In genomic region chr1:244759158-244759557, GRCh38 we compare ENCODE assay signal across 20 cellular contexts.
A peak's percentile ranks its signal among the peaks of the same experiment; 100 is the strongest.
DNase-seq lines count a peak whose midpoint lies in the region; ATAC-seq, FAIRE-seq and TF ChIP-seq lines count a peak whose summit lies in the region.
"Had no signal": no experiment of that assay in that cellular context is flagged by ENCODE, and none has a peak within 500 bp of the region (broad histone marks: within the 10 kb centered on the region; RNA-seq: fewer than 3 reads in every experiment).

No MANE protein-coding gene starts in this region.

- no CpG with 5 or more reads among the region's 8 CpGs for WGBS in H9 (ENCODE audit: extremely low coverage, insufficient read length, low lambda C conversion rate)
- WGBS in K562 (ENCODE audit: insufficient coverage, low coverage, missing lambda C conversion rate), result under 1% methylated on average over 8 of the region's 8 CpGs
- 35 to 73% (median 64%) methylated on average over 8 of the region's 8 CpGs for WGBS in stomach, 5 donors

- H3K9me3 Mint-ChIP-seq in H9, result peaks cover 2 to 8% of the 10 kb centered on the region in 2 experiments; a peak in 3 of 5 replicates
- H3K9me3 Mint-ChIP-seq in mesothelial cell of epicardium, result peaks cover 7% of the 10 kb centered on the region
- H3K9me3 Mint-ChIP-seq: CD8-positive, alpha-beta T cell had no signal

- DNase-seq in H9 (no peak), K562 (ENCODE audit: extremely low read depth in 1 of 4, low spot score in 3 of 4) (no peak), mesothelial cell of epicardium (ENCODE audit: low spot score in 2 of 2, unreplicated experiment in 2 of 2) (no peak), stomach (no peak), NCI-H748 treated with DMSO at 0.1 percent for 48 hours (lab: John Stamatoyannopoulos, UW) (no peak), cerebellar cortex (ENCODE audit: low spot score) (no peak), mucosa of gallbladder (ENCODE audit: low spot score) (no peak)
- DNase-seq: BE2C; CD8-positive, alpha-beta T cell; COR-L47; DMS79 treated with DMSO at 0.1 percent for 48 hours; EL; GOT3; IMR-90 had no signal

- H3K9me1 ChIP-seq in K562 (ENCODE audit: control insufficient read depth, insufficient read depth, low read length), result no peaks in the 10 kb centered on the region

- H3K36me3 ChIP-seq in K562 (ENCODE audit: control insufficient read depth, insufficient read depth, low read length), result no peaks in the 10 kb centered on the region
- no peaks in the 10 kb centered on the region for H3K36me3 ChIP-seq in stomach
- H3K36me3 ChIP-seq: BE2C had no signal

- H2AFZ ChIP-seq in H9 (ENCODE audit: low read length) (no peak overlapping the region), K562 (ENCODE audit: low read depth, low read length) (no peak overlapping the region)

- TF ChIP-seq CTCF in H9 (conservative IDR thresholded peaks at IDR 0.05) (no peak), K562 (IDR thresholded peaks at IDR 0.05 in 2 of 3, conservative IDR thresholded peaks at IDR 0.05 in 1 of 3; ENCODE audit: insufficient read depth in 2 of 3, low read depth in 1 of 3, low read length in 3 of 3) (no peak), mesothelial cell of epicardium (IDR thresholded peaks at IDR 0.05; ENCODE audit: unreplicated experiment) (no peak), stomach (IDR thresholded peaks at IDR 0.05) (no peak)

- no peaks in the 10 kb centered on the region for H3K79me1 ChIP-seq in H9 (ENCODE audit: insufficient read depth, low read depth, low read length, poor library complexity, severe bottlenecking)

- H3K27me3 Mint-ChIP-seq in H9 (ENCODE audit: low read depth), result no peaks in the 10 kb centered on the region
- H3K27me3 Mint-ChIP-seq in mesothelial cell of epicardium (ENCODE audit: low read depth), result no peaks in the 10 kb centered on the region

- no peak for TF ChIP-seq POLR2A in K562 (conservative IDR thresholded peaks at IDR 0.05)
- TF ChIP-seq POLR2A in stomach (IDR thresholded peaks at IDR 0.05), result no peak

- H3K27ac ChIP-seq in H9 (ENCODE audit: insufficient read length, low read depth, low read length) (peak overlapping the region; percentile 39), K562 (ENCODE audit: extremely low read depth, low read depth, low read length) (no peak overlapping the region), stomach (peak overlapping the region in 3 of 5 donors; percentile 19 to 66 (median 58))
- H3K27ac ChIP-seq: A549 had no signal

- TF ChIP-seq RAD21 in K562 (CRISPR knock-in tag; conservative IDR thresholded peaks at IDR 0.05 in 1 of 2, IDR thresholded peaks at IDR 0.05 in 1 of 2), result no peak

- in situ Hi-C loops in K562 (cut with MboI), result no loop called here

- H3K23ac ChIP-seq in H9 (ENCODE audit: insufficient read length, low read depth, low read length), result no peak overlapping the region

- BruUV-seq in K562 (replicated peaks; lab: Mats Ljungman, UMichigan), result no TSS peak

- H3K4me3 ChIP-seq in K562 (no peak overlapping the region), stomach (no peak overlapping the region)
- H3K4me3 ChIP-seq: A549 had no signal

- H4K20me1 ChIP-seq in H9 (ENCODE audit: control insufficient read depth, insufficient read depth, insufficient read length) (no peaks in the 10 kb centered on the region), K562 (replicated peaks; ENCODE audit: control insufficient read depth, insufficient read depth, low read length) (no peaks in the 10 kb centered on the region)

- no peak overlapping the region for H2BK5ac ChIP-seq in H9 (ENCODE audit: insufficient read length, low read length)

- no peak overlapping the region for H3T11ph ChIP-seq in H9 (ENCODE audit: low read length)

- H3K4me3 Mint-ChIP-seq in H9 (no peak overlapping the region; a peak in 1 of 5 replicates), mesothelial cell of epicardium (no peak overlapping the region)
- H3K4me3 Mint-ChIP-seq: CD14-positive monocyte; CD8-positive, alpha-beta T cell had no signal

- H4K5ac ChIP-seq in H9 (ENCODE audit: insufficient read length, low read depth, low read length), result no peak overlapping the region

- H3K36me3 Mint-ChIP-seq in H9 (ENCODE audit: insufficient read depth in 1 of 3, low read depth in 3 of 3) (peaks cover 0 to 8% (median 0%) of the 10 kb centered on the region in 3 experiments; a peak in 2 of 7 replicates), mesothelial cell of epicardium (no peaks in the 10 kb centered on the region)
- H3K36me3 Mint-ChIP-seq: CD14-positive monocyte; CD8-positive, alpha-beta T cell had no signal

- H2BK120ac ChIP-seq in H9 (ENCODE audit: low read depth, low read length, poor library complexity, severe bottlenecking), result no peak overlapping the region

- no peaks in the 10 kb centered on the region for H3K23me2 ChIP-seq in H9 (ENCODE audit: insufficient read length, low read depth, low read length, poor library complexity, severe bottlenecking)

- FAIRE-seq in K562 (lab: Jason Lieb, UNC), result no peak
- FAIRE-seq: A549, D721Med, G401.6, GM12891 had no signal

- H4K8ac ChIP-seq in H9 (replicated peaks; ENCODE audit: insufficient read length, low read depth, low read length), result no peak overlapping the region

- H3K4ac ChIP-seq in H9 (ENCODE audit: low read depth, low read length), result no peak overlapping the region

- no peak overlapping the region for H2BK15ac ChIP-seq in H9 (ENCODE audit: low read depth, low read length)

- H4K91ac ChIP-seq in H9 (ENCODE audit: insufficient read length, low read depth, low read length), result no peak overlapping the region

- no peak overlapping the region for H2AK5ac ChIP-seq in H9 (ENCODE audit: insufficient read length, low read length)

- intact Hi-C loops in K562 (cut with micrococcal nuclease), result no loop called here
- intact Hi-C loops in stomach (cut with DNase I; ENCODE audit: low total_unique reads), result no loop called here

- no peak overlapping the region for H2BK12ac ChIP-seq in H9 (ENCODE audit: insufficient read length, low read depth, low read length)

- H3K4me1 Mint-ChIP-seq in H9 (peaks cover 26 to 31% of the 10 kb centered on the region in 2 experiments), mesothelial cell of epicardium (peaks cover 14% of the 10 kb centered on the region)
- H3K4me1 Mint-ChIP-seq: CD14-positive monocyte had no signal

- no peak for TF ChIP-seq EP300 in K562 (IDR thresholded peaks at IDR 0.05; ENCODE audit: low read length)
- TF ChIP-seq EP300 in stomach (IDR thresholded peaks at IDR 0.05), result no peak

- H3K18ac ChIP-seq in H9 (ENCODE audit: insufficient read length, low read depth, low read length), result no peak overlapping the region

- no peak overlapping the region for H3K56ac ChIP-seq in H9 (ENCODE audit: insufficient read length, low read depth, low read length)

- ATAC-seq in K562, result no peak
- ATAC-seq: A549; CD8-positive, alpha-beta T cell; HCT116 had no signal

- POLR2A ChIA-PET in K562 (lab: Yijun Ruan, JAX), result interaction anchor here (1.0 kb wide), 1 partner anchor 9 kb away, joined by 4 read pairs; no protein-coding TSS in a partner anchor

- no peak overlapping the region for H2BK20ac ChIP-seq in H9 (ENCODE audit: low read depth, low read length, poor library complexity, severe bottlenecking)

- H3K4me1 ChIP-seq in H9 (ENCODE audit: insufficient read depth, low read length) (peaks cover 2% of the 10 kb centered on the region; the same call in 1 of the 2 replicates), K562 (replicated peaks in 1 of 2; ENCODE audit: control insufficient read depth in 2 of 2, insufficient read depth in 2 of 2, low read length in 2 of 2) (no peaks in the 10 kb centered on the region; a peak in 1 of 5 replicates), stomach (peaks cover 0 to 27% (median 16%) of the 10 kb centered on the region in 4 donors)
- H3K4me1 ChIP-seq: A549, BE2C had no signal

- H3K27ac Mint-ChIP-seq in H9 (peak overlapping the region in 2 of 3 experiments; percentile 81 to 86; a peak in 2 of 7 replicates), mesothelial cell of epicardium (peak overlapping the region; percentile 94)
- H3K27ac Mint-ChIP-seq: CD14-positive monocyte; CD8-positive, alpha-beta T cell had no signal

- H3K9me3 ChIP-seq in H9 (ENCODE audit: control insufficient read depth, low read depth, low read length) (no peaks in the 10 kb centered on the region), K562 (replicated peaks; ENCODE audit: control insufficient read depth, insufficient read depth, low read depth, low read length) (no peaks in the 10 kb centered on the region; the same call in 1 of the 2 replicates), stomach (no peaks in the 10 kb centered on the region)
- H3K9me3 ChIP-seq: A549, BE2C had no signal

- H3K9ac ChIP-seq in H9 (ENCODE audit: extremely low read depth, insufficient read length, low read length) (no peak overlapping the region), K562 (ENCODE audit: insufficient read depth in 1 of 2, low read depth in 2 of 2, low read length in 2 of 2) (no peak overlapping the region)

- H3K79me2 ChIP-seq in H9 (ENCODE audit: insufficient read depth, low read length), result no peaks in the 10 kb centered on the region
- H3K79me2 ChIP-seq in K562 (ENCODE audit: control insufficient read depth, insufficient read depth, low read length), result no peaks in the 10 kb centered on the region

- no peaks in the 10 kb centered on the region for H3K27me3 ChIP-seq in H9 (ENCODE audit: insufficient read depth, low read length)
- H3K27me3 ChIP-seq in K562 (ENCODE audit: control insufficient read depth in 2 of 2, insufficient read depth in 2 of 2, low read length in 2 of 2), result peaks cover 34 to 58% of the 10 kb centered on the region in 2 experiments
- peaks cover 0 to 3% (median 0%) of the 10 kb centered on the region in 3 donors for H3K27me3 ChIP-seq in stomach
- H3K27me3 ChIP-seq: BE2C had no signal

- H3K14ac ChIP-seq in H9 (ENCODE audit: insufficient read depth, low read length), result no peak overlapping the region

- CTCF ChIA-PET in K562 (lab: Yijun Ruan, JAX; ENCODE audit: low intra/inter-chr PET ratio), result no interaction called here

- H3K4me2 ChIP-seq in H9 (ENCODE audit: insufficient read depth, insufficient read length, low read length), result no peak overlapping the region
- no peak overlapping the region for H3K4me2 ChIP-seq in K562 (ENCODE audit: insufficient read depth, low read length)
- H3K4me2 ChIP-seq: A549 had no signal

TF ChIP-seq in K562, 482 proteins besides CTCF, POLR2A, EP300 and RAD21:
- TF ChIP-seq CBX2 (IDR thresholded peaks at IDR 0.05; ENCODE audit: insufficient read depth, low read length, poor library complexity, severe bottlenecking) (peak; percentile 83), STAT5B (CRISPR knock-in tag; IDR thresholded peaks at IDR 0.05) (no peak)
TF ChIP-seq in K562: peak in this region for 1.
